Comparison of ENCODE assay signal across 9 cellular contexts in genomic region chr11:6030658-6031057, GRCh38.
"Had no signal": no experiment of that assay in that cellular context is flagged by ENCODE, and none has a peak within 500 bp of the region (broad histone marks: within the 10 kb centered on the region; RNA-seq: fewer than 3 reads in every experiment).

Gene OR56A1, minus strand, starts transcription at chr11:6030758. Its CDS starts 3,066 bp downstream, at chr11:6027692.

- H3K9ac ChIP-seq: GM23248 had no signal

- H3K4me2 ChIP-seq: GM23338 had no signal

- H3K4me3 ChIP-seq: GM23248, GM23338, HAP-1 had no signal

- H2AFZ ChIP-seq: GM23248, GM23338 had no signal

- H3K4me1 ChIP-seq: HAP-1 had no signal

- H3K36me3 ChIP-seq: HAP-1 had no signal

- DNase-seq: GM23248, GOT3, H7, H9, HCEC 1CT, HFFc6 had no signal

- H3K9me3 ChIP-seq: HAP-1 had no signal

- ATAC-seq: GM23338, HCT116 had no signal

- H3K27ac ChIP-seq: GM23248 had no signal
